ENCODE assay signal across 1 cellular context in the genomic region with DNA sequence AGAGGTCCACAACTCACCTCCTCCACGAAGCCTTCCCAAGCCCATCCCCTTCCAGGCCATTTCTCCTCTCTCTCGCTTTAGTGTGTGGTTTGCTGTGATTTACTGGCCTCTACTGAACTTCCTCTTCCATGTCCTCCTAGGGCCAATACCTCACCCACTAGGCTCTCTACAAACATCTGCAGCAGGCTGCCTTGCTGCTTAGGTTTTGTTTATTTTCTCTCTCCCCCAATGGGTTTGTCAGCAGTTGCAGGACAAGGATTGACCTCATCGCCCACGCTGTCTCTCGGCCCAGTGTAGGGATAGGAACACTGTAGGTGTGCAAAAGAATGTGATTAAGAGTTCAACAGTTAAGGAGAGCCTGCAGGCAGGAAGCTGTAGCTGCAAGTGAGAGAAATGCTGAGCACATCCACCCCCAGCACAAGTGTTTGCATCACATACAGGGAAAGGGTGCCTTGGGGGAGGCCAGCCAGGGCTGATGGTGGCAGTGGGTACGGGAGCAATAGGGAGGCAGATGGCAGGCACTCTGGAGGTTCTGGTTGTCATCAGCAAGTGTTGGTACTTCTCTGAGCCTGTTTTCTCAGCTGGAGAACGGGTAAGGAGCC.
TF ChIP-seq lines count a peak whose summit lies in the region.

No MANE protein-coding gene starts in this region.

TF ChIP-seq in PFSK-1, 5 proteins besides CTCF, POLR2A, EP300 and RAD21 (continued from another document):
- TF ChIP-seq, protein P1, sequence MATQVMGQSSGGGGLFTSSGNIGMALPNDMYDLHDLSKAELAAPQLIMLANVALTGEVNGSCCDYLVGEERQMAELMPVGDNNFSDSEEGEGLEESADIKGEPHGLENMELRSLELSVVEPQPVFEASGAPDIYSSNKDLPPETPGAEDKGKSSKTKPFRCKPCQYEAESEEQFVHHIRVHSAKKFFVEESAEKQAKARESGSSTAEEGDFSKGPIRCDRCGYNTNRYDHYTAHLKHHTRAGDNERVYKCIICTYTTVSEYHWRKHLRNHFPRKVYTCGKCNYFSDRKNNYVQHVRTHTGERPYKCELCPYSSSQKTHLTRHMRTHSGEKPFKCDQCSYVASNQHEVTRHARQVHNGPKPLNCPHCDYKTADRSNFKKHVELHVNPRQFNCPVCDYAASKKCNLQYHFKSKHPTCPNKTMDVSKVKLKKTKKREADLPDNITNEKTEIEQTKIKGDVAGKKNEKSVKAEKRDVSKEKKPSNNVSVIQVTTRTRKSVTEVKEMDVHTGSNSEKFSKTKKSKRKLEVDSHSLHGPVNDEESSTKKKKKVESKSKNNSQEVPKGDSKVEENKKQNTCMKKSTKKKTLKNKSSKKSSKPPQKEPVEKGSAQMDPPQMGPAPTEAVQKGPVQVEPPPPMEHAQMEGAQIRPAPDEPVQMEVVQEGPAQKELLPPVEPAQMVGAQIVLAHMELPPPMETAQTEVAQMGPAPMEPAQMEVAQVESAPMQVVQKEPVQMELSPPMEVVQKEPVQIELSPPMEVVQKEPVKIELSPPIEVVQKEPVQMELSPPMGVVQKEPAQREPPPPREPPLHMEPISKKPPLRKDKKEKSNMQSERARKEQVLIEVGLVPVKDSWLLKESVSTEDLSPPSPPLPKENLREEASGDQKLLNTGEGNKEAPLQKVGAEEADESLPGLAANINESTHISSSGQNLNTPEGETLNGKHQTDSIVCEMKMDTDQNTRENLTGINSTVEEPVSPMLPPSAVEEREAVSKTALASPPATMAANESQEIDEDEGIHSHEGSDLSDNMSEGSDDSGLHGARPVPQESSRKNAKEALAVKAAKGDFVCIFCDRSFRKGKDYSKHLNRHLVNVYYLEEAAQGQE (IDR thresholded peaks at IDR 0.05; ENCODE audit: insufficient read depth in 1 of 2, low read depth in 2 of 2, low read length in 2 of 2), result no peak
